In the genomic region with DNA sequence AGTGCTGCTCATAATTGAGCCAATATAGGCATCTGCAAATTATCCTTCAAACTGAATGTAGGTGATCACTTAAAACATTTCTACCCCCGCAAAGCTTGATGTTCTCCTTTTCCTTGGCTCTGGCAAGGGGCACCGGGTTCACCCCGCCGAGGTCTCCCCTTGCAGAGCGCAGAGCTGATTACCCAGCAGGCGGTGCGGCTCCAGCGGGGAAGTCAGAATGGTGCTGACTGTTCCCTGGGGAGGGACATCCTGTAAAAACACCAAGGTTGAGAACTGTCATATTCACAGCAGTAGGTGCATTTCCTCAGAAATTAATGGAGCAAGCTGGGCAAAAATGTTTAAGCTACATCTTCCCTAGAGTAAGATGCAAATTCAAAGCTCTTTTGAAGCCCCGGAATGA, we compare ENCODE assay signal across 17 cellular contexts.
DNase-seq lines count a peak whose midpoint lies in the region; ATAC-seq and TF ChIP-seq lines count a peak whose summit lies in the region.
"Had no signal": no experiment of that assay in that cellular context is flagged by ENCODE, and none has a peak within 500 bp of the region (broad histone marks: within the 10 kb centered on the region; RNA-seq: fewer than 3 reads in every experiment).

No MANE protein-coding gene starts in this region.

- no peak for ATAC-seq in GM18858 (IDR thresholded peaks at IDR 0.05; ENCODE audit: unreplicated experiment)
- ATAC-seq in HG03097 (IDR thresholded peaks at IDR 0.05; ENCODE audit: low FRiP score, unreplicated experiment), result no peak
- ATAC-seq: left lobe of liver; stimulated activated naive CD8-positive, alpha-beta T cell treated with anti-CD3 and anti-CD28 coated beads, Interleukin-15, amount 100 ng/mL, for 72 hours had no signal

- no peak overlapping the region for H3K4me3 ChIP-seq in NB4 (ENCODE audit: low read depth, low read length)
- no peak overlapping the region for H3K4me3 ChIP-seq in fibroblast of mammary gland (ENCODE audit: control insufficient read depth, low read depth, low read length)
- H3K4me3 ChIP-seq in neural cell (ENCODE audit: low read length), result peak overlapping the region; percentile 45
- H3K4me3 ChIP-seq: SJCRH30, uterus had no signal

- TF ChIP-seq RAD21 in neural cell (conservative IDR thresholded peaks at IDR 0.05), result no peak

- peak overlapping the region; percentile 10 for H3K4me2 ChIP-seq in neural cell (ENCODE audit: low read length)

- H3F3A ChIP-seq in neural cell (ENCODE audit: insufficient read depth, low read length, poor library complexity, severe bottlenecking), result peaks cover 6% of the 10 kb centered on the region

- H3K79me2 ChIP-seq in neural cell (replicated peaks; ENCODE audit: insufficient read depth, low read length), result no peaks in the 10 kb centered on the region

- H3K4me1 ChIP-seq in ES-I3 (ENCODE audit: insufficient read depth, low read length), result peaks cover 22% of the 10 kb centered on the region; the same call in 1 of the 2 replicates
- H3K4me1 ChIP-seq: SJCRH30, uterus had no signal

- no peaks in the 10 kb centered on the region for H3K9me3 ChIP-seq in ES-I3 (ENCODE audit: control insufficient read depth, insufficient read depth, low read length)
- H3K9me3 ChIP-seq in neural cell (ENCODE audit: low read length), result no peaks in the 10 kb centered on the region
- H3K9me3 ChIP-seq: SJCRH30, uterus had no signal

- H3K36me3 ChIP-seq in ES-I3 (ENCODE audit: insufficient read depth, low read length) (no peaks in the 10 kb centered on the region), neural cell (ENCODE audit: insufficient read depth, low read length) (no peaks in the 10 kb centered on the region)
- H3K36me3 ChIP-seq: SJCRH30, uterus had no signal

- peak; percentile 64 for TF ChIP-seq EP300 in neural cell (conservative IDR thresholded peaks at IDR 0.05; ENCODE audit: poor library complexity, severe bottlenecking)

- H2AFZ ChIP-seq in neural cell (ENCODE audit: low read depth, low read length), result no peak overlapping the region

- TF ChIP-seq POLR2A in NB4 (IDR thresholded peaks at IDR 0.05; ENCODE audit: extremely low read depth, insufficient read length), result no peak

- DNase-seq in NB4 (ENCODE audit: low read depth) (peak; percentile 1), fibroblast of mammary gland (ENCODE audit: low read depth) (peak; percentile 2), C1 segment of cervical spinal cord (lab: John Stamatoyannopoulos, UW) (no peak)
- no peak for DNase-seq in central memory CD4-positive, alpha-beta T cell
- DNase-seq: activated CD8-positive, alpha-beta memory T cell treated with anti-CD3 and anti-CD28 coated beads, Interleukin-2, amount 50 U/mL, for 48 hours; CD8-positive, alpha-beta memory T cell; hippocampal formation; NCI-H1417 treated with DMSO at 0.1 percent for 48 hours; NCI-H446; SJCRH30; stimulated activated naive CD8-positive, alpha-beta T cell treated with anti-CD3 and anti-CD28 coated beads, Interleukin-15, amount 100 ng/mL, for 72 hours; uterus had no signal

- TF ChIP-seq CTCF in NB4 (IDR thresholded peaks at IDR 0.05; ENCODE audit: low read depth, low read length) (no peak), fibroblast of mammary gland (conservative IDR thresholded peaks at IDR 0.05; ENCODE audit: control insufficient read depth, insufficient read depth, low read depth, low read length) (no peak), neural cell (IDR thresholded peaks at IDR 0.05; ENCODE audit: poor library complexity, severe bottlenecking) (no peak)

- peak overlapping the region; percentile 73 for H3K27ac ChIP-seq in neural cell (ENCODE audit: low read length)
- H3K27ac ChIP-seq: SJCRH30, uterus had no signal

- peak overlapping the region; percentile 27; the same call in 1 of the 2 replicates for H3K9ac ChIP-seq in ES-I3 (ENCODE audit: low read depth, low read length)
- no peak overlapping the region for H3K9ac ChIP-seq in neural cell (ENCODE audit: low read length)

- H3K27me3 ChIP-seq in neural cell (ENCODE audit: insufficient read depth, low read depth, low read length), result no peaks in the 10 kb centered on the region
- H3K27me3 ChIP-seq: SJCRH30, uterus had no signal

- no peaks in the 10 kb centered on the region for H4K20me1 ChIP-seq in neural cell (ENCODE audit: insufficient read depth)

- no peaks in the 10 kb centered on the region for H3K9me2 ChIP-seq in neural cell (ENCODE audit: insufficient read depth, low read length)

TF ChIP-seq in neural cell, 6 proteins besides CTCF, POLR2A, EP300 and RAD21:
- TF ChIP-seq POLR2AphosphoS5 (IDR thresholded peaks at IDR 0.05) (peak; percentile 82), SMC3 (conservative IDR thresholded peaks at IDR 0.05; ENCODE audit: poor library complexity) (no peak)
- TF ChIP-seq, protein P1, sequence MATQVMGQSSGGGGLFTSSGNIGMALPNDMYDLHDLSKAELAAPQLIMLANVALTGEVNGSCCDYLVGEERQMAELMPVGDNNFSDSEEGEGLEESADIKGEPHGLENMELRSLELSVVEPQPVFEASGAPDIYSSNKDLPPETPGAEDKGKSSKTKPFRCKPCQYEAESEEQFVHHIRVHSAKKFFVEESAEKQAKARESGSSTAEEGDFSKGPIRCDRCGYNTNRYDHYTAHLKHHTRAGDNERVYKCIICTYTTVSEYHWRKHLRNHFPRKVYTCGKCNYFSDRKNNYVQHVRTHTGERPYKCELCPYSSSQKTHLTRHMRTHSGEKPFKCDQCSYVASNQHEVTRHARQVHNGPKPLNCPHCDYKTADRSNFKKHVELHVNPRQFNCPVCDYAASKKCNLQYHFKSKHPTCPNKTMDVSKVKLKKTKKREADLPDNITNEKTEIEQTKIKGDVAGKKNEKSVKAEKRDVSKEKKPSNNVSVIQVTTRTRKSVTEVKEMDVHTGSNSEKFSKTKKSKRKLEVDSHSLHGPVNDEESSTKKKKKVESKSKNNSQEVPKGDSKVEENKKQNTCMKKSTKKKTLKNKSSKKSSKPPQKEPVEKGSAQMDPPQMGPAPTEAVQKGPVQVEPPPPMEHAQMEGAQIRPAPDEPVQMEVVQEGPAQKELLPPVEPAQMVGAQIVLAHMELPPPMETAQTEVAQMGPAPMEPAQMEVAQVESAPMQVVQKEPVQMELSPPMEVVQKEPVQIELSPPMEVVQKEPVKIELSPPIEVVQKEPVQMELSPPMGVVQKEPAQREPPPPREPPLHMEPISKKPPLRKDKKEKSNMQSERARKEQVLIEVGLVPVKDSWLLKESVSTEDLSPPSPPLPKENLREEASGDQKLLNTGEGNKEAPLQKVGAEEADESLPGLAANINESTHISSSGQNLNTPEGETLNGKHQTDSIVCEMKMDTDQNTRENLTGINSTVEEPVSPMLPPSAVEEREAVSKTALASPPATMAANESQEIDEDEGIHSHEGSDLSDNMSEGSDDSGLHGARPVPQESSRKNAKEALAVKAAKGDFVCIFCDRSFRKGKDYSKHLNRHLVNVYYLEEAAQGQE (IDR thresholded peaks at IDR 0.05; ENCODE audit: borderline replicate concordance), result no peak

Comparison
In these comparisons a context has a peak if more than half of its experiments do, and no peak if none do; other contexts are left out.
1. DNase-seq: peak in NB4 (single experiment) and fibroblast of mammary gland (single experiment); none in central memory CD4-positive, alpha-beta T cell (single experiment) and C1 segment of cervical spinal cord (0 of 14).